In the genomic region with DNA sequence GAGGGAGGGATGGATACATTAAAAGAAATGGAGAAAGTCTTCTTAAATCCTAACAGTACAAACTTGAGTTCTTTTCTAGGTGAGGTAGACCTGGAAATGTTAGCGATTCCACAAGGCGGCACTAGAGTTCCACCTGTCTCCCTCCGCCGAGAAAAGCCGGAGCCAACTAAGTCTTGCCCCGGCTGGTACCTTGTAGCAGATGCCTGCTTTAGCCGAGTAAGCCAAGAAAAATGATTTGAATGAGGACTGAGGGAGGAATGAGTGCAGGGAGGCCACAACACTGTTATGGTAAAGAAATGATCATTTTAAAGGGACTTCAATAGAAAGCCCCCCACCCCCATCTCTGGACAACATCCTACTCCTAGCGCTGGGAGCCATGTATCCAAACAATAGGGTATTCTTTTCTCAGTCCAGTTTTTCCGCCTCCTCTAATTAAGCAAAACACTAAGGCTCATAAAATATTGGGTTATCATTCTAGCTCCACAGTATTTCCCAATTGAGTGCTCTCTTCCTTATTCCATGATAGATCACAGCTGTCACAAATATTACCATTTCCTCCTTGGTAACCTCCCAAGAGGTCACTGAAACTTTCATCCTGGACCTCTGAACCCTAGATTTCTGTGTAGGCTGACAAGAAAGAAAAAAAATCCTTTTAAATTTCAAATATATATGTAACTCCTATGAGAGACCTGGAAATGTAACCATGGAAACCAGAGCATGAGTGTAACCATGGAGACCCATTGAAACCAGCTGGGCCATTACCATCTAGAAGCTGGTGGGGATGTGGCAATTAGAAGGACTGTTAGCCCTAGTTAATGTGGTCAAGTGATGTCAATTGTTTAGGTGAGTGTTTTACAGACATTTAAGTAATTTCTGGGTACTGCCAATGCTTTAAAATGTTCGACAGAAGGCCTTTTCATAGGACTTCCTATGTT, we compare ENCODE assay signal across 8 cellular contexts. TPM values are rescaled to one million over a fixed set of nuclear protein-coding genes. Genes with fewer than 3 reads are reported as not detected.
DNase-seq lines count a peak whose midpoint lies in the region; ATAC-seq and TF ChIP-seq lines count a peak whose summit lies in the region.

No MANE protein-coding gene starts in this region.

- peak overlapping the region in 10 of 11 experiments; percentile 4 to 57 (median 34); a peak in 13 of 22 replicates for H3K4me2 ChIP-seq in BLaER1 treated with 17β-estradiol and CSF1 and Interleukin-3, amounts not matched to agents 10 nM and 100 nM
- peak overlapping the region; percentile 76 for H3K4me2 ChIP-seq in Loucy (ENCODE audit: low read depth, low read length, poor library complexity, severe bottlenecking)

- H3K9ac ChIP-seq in BLaER1 treated with 17β-estradiol and CSF1 and Interleukin-3, amounts not matched to agents 10 nM and 100 nM = no peak overlapping the region
- peak overlapping the region; percentile 20 for H3K9ac ChIP-seq in Loucy (ENCODE audit: low read depth, low read length, poor library complexity, severe bottlenecking)

- TF ChIP-seq CTCF in Loucy (conservative IDR thresholded peaks at IDR 0.05; ENCODE audit: low read length) = peak; percentile 95
- TF ChIP-seq CTCF in gastroesophageal sphincter (IDR thresholded peaks at IDR 0.05) = peak; percentile 77 to 90 (median 86)
- TF ChIP-seq CTCF in stomach (IDR thresholded peaks at IDR 0.05) = peak in 5 of 7 experiments; percentile 59 to 89 (median 80)

- H3F3A ChIP-seq in Loucy (ENCODE audit: low read depth) = no peaks in the 10 kb centered on the region

- no peaks in the 10 kb centered on the region for H3K9me3 ChIP-seq in BLaER1 treated with 17β-estradiol and CSF1 and Interleukin-3, amounts not matched to agents 10 nM and 100 nM (replicated peaks in 1 of 11)
- H3K9me3 ChIP-seq in Loucy (ENCODE audit: insufficient read depth, low read depth, low read length) = no peaks in the 10 kb centered on the region
- H3K9me3 ChIP-seq in SJSA1 (replicated peaks) = no peaks in the 10 kb centered on the region
- H3K9me3 ChIP-seq in gastroesophageal sphincter = no peaks in the 10 kb centered on the region
- H3K9me3 ChIP-seq in neuron (ENCODE audit: low read length) = no peaks in the 10 kb centered on the region
- no peaks in the 10 kb centered on the region for H3K9me3 ChIP-seq in stomach

- no peaks in the 10 kb centered on the region for H3K79me2 ChIP-seq in Loucy (ENCODE audit: insufficient read depth, low read length)

- H3K36me3 ChIP-seq in BLaER1 treated with 17β-estradiol and CSF1 and Interleukin-3, amounts not matched to agents 10 nM and 100 nM = no peaks in the 10 kb centered on the region
- no peaks in the 10 kb centered on the region for H3K36me3 ChIP-seq in Loucy (ENCODE audit: insufficient read depth, low read length)
- no peaks in the 10 kb centered on the region for H3K36me3 ChIP-seq in SJSA1
- H3K36me3 ChIP-seq in gastroesophageal sphincter = no peaks in the 10 kb centered on the region
- no peaks in the 10 kb centered on the region for H3K36me3 ChIP-seq in neuron (ENCODE audit: insufficient read depth, low read length)
- H3K36me3 ChIP-seq in stomach = no peaks in the 10 kb centered on the region

- no peaks in the 10 kb centered on the region for H3K27me3 ChIP-seq in BLaER1 treated with 17β-estradiol and CSF1 and Interleukin-3, amounts not matched to agents 10 nM and 100 nM
- H3K27me3 ChIP-seq in Loucy (ENCODE audit: insufficient read depth, low read length, poor library complexity, severe bottlenecking) (no peaks in the 10 kb centered on the region), SJSA1 (replicated peaks) (no peaks in the 10 kb centered on the region), gastroesophageal sphincter (peaks cover 8% of the 10 kb centered on the region), neuron (ENCODE audit: insufficient read depth, low read length) (no peaks in the 10 kb centered on the region), stomach (no peaks in the 10 kb centered on the region)

- DNase-seq in SJSA1 (ENCODE audit: low read depth in 1 of 2, low spot score in 2 of 2) (peak; percentile 63 to 64), stomach (peak; percentile 80)
- DNase-seq in activated naive CD4-positive, alpha-beta T cell treated with Interleukin-2 at 50 U/mL for 16 hours = peak; percentile 81

- peak; percentile 58 for ATAC-seq in GM19468 (IDR thresholded peaks at IDR 0.05; ENCODE audit: extremely low read depth, unreplicated experiment)
- ATAC-seq in gastroesophageal sphincter = peak; percentile 78

- no peaks in the 10 kb centered on the region for H4K20me1 ChIP-seq in BLaER1 treated with 17β-estradiol and CSF1 and Interleukin-3, amounts not matched to agents 10 nM and 100 nM
- no peaks in the 10 kb centered on the region for H4K20me1 ChIP-seq in Loucy (ENCODE audit: insufficient read depth, low read length, poor library complexity, severe bottlenecking)

- intact Hi-C loops in stomach (cut with DNase I; ENCODE audit: low total_unique reads) = loop anchor here (5.0 kb wide), 1 partner anchor 260 kb away; no protein-coding TSS in a partner anchor

- no peaks in the 10 kb centered on the region for H3K9me2 ChIP-seq in Loucy (replicated peaks; ENCODE audit: low read depth, low read length)

- H3K27ac ChIP-seq in BLaER1 treated with 17β-estradiol and CSF1 and Interleukin-3, amounts not matched to agents 10 nM and 100 nM = no peak overlapping the region
- H3K27ac ChIP-seq in SJSA1 = no peak overlapping the region
- peak overlapping the region in 1 of 4 donors; percentile 37 for H3K27ac ChIP-seq in gastroesophageal sphincter
- H3K27ac ChIP-seq in stomach = peak overlapping the region in 1 of 5 donors; percentile 4

- 15 to 25% methylated on average over 4 to 10 of the region's 10 CpGs for WGBS in gastroesophageal sphincter (ENCODE audit: low coverage in 1 of 2), 2 donors
- 13 to 18% (median 16%) methylated on average over 10 of the region's 10 CpGs for WGBS in stomach, 5 donors

- peaks cover 7 to 30% (median 16%) of the 10 kb centered on the region in 10 experiments; a peak in 17 of 20 replicates for H3K4me1 ChIP-seq in BLaER1 treated with 17β-estradiol and CSF1 and Interleukin-3, amounts not matched to agents 10 nM and 100 nM
- H3K4me1 ChIP-seq in Loucy (ENCODE audit: insufficient read depth, low read length, poor library complexity, severe bottlenecking) = peaks cover 5% of the 10 kb centered on the region
- no peaks in the 10 kb centered on the region for H3K4me1 ChIP-seq in SJSA1 (replicated peaks)
- H3K4me1 ChIP-seq in gastroesophageal sphincter = peaks cover 0 to 14% (median 0%) of the 10 kb centered on the region in 3 donors
- peaks cover 17% of the 10 kb centered on the region for H3K4me1 ChIP-seq in neuron (ENCODE audit: insufficient read depth, low read length)
- H3K4me1 ChIP-seq in stomach = peaks cover 0 to 14% (median 12%) of the 10 kb centered on the region in 4 donors

- H2AFZ ChIP-seq in Loucy (ENCODE audit: low read length) (peak overlapping the region; percentile 87), neuron (ENCODE audit: low read depth, low read length) (peak overlapping the region; percentile 92)

- no peak overlapping the region for H3K4me3 ChIP-seq in BLaER1 treated with 17β-estradiol and CSF1 and Interleukin-3, amounts not matched to agents 10 nM and 100 nM
- peak overlapping the region; percentile 50 for H3K4me3 ChIP-seq in Loucy (ENCODE audit: low read length, poor library complexity, severe bottlenecking)
- H3K4me3 ChIP-seq in SJSA1 = peak overlapping the region; percentile 18
- peak overlapping the region; percentile 29 to 48 for H3K4me3 ChIP-seq in gastroesophageal sphincter
- peak overlapping the region; percentile 55 for H3K4me3 ChIP-seq in neuron (ENCODE audit: low read length)
- H3K4me3 ChIP-seq in stomach = peak overlapping the region; percentile 41 to 48 (median 45)

- TF ChIP-seq EP300 in gastroesophageal sphincter (IDR thresholded peaks at IDR 0.05) (no peak), stomach (IDR thresholded peaks at IDR 0.05) (no peak)

- TF ChIP-seq POLR2A in gastroesophageal sphincter (IDR thresholded peaks at IDR 0.05) (no peak), stomach (IDR thresholded peaks at IDR 0.05) (no peak)

RNA-seq across cellular contexts. Expression of a gene that starts 58.3 kb away (rescaled TPM):
- total RNA-seq in SJSA1 (2014; rRNA removed; shearing (Covaris generic)) = 23.7 and 32.2 TPM in 2 replicates
- total RNA-seq in gastroesophageal sphincter = 10 to 100 TPM; 25.8 to 32.7 (median 26.4) TPM
- 10 to 100 TPM; 11.7 to 42.6 (median 29.9) TPM for total RNA-seq in stomach
- polyA plus RNA-seq in stomach = 1 to 10 TPM; 8.1 to 9.6 (median 9.4) TPM

RNA-seq across cellular contexts. Expression of a gene that starts 58.4 kb away (rescaled TPM):
- total RNA-seq in SJSA1 (2014; rRNA removed; shearing (Covaris generic)) = 3.8 and 7.1 TPM in 2 replicates
- total RNA-seq in gastroesophageal sphincter = 1 to 10 TPM; 2.5 to 4.7 (median 3.0) TPM
- 1 to 10 TPM in 3 of 5 donors, not detected in 2; 1.3 to 4.4 (median 1.7) TPM for total RNA-seq in stomach
- 1 to 10 TPM; 2.4 to 3.2 (median 2.5) TPM for polyA plus RNA-seq in stomach

Comparison
In these comparisons a context has a peak if more than half of its experiments do, and no peak if none do; other contexts are left out.
1. H3K4me3 ChIP-seq: peak in Loucy (single experiment), SJSA1 (single experiment), gastroesophageal sphincter (2 of 2), neuron (single experiment) and stomach (4 of 4); none in BLaER1 treated with 17β-estradiol and CSF1 and Interleukin-3, amounts not matched to agents 10 nM and 100 nM (0 of 10).
2. Peak in every context shown above with its lines, with median percentiles within 50 percentile points of each other: CTCF ChIP-seq and DNase-seq.